In the genomic region with DNA sequence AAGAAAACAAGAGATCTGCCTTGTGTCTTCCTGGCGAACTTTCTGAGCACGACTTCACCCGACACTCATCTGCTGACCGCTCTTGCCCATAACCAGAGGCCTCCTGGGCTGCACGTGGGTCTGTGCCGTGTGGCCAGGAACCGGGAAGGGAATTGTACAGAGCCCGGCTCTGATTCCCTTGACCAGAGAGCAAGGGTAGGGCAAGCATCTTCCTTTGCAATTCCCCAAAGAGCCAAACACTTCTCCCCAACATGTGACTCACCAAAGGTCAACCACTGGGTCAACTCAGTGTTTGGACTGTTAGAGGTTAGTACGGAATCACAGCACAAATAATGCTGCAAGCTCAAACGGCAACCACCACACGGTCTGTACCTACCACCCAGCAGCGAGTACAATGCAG, we compare ENCODE assay signal across 11 cellular contexts. TPM values are rescaled to one million over a fixed set of nuclear protein-coding genes. Genes with fewer than 3 reads are reported as not detected.
DNase-seq lines count a peak whose midpoint lies in the region; ATAC-seq, FAIRE-seq and TF ChIP-seq lines count a peak whose summit lies in the region.
"Had no signal": no experiment of that assay in that cellular context is flagged by ENCODE, and none has a peak within 500 bp of the region (broad histone marks: within the 10 kb centered on the region; RNA-seq: fewer than 3 reads in every experiment).

No MANE protein-coding gene starts in this region.

- peaks cover 24% of the 10 kb centered on the region for H3K36me3 Mint-ChIP-seq in astrocyte (ENCODE audit: low read depth, unreplicated experiment)
- peaks cover 23% of the 10 kb centered on the region for H3K36me3 Mint-ChIP-seq in stimulated activated effector memory CD8-positive, alpha-beta T cell treated with anti-CD3 and anti-CD28 coated beads, Interleukin-12 subunit alpha, Interleukin-12 subunit beta, amount 100 ng/mL, for 72 hours

- H3K27me3 Mint-ChIP-seq in astrocyte (ENCODE audit: low read depth, unreplicated experiment) = no peaks in the 10 kb centered on the region

- 63 to 80% (median 76%) methylated on average over 12 of the region's 12 CpGs for WGBS in spleen, 5 donors

- no peak for FAIRE-seq in astrocyte (lab: Jason Lieb, UNC)
- no peak for FAIRE-seq in kidney (lab: Jason Lieb, UNC)
- FAIRE-seq: endometrium had no signal

- no peak overlapping the region for H3K4me3 Mint-ChIP-seq in astrocyte (ENCODE audit: unreplicated experiment)
- no peak overlapping the region for H3K4me3 Mint-ChIP-seq in stimulated activated effector memory CD8-positive, alpha-beta T cell treated with anti-CD3 and anti-CD28 coated beads, Interleukin-12 subunit alpha, Interleukin-12 subunit beta, amount 100 ng/mL, for 72 hours

- no peak overlapping the region for H2AFZ ChIP-seq in astrocyte (ENCODE audit: low read depth, low read length)

- H3K79me2 ChIP-seq in astrocyte (ENCODE audit: insufficient read depth, low read length) = no peaks in the 10 kb centered on the region

- peaks cover 8% of the 10 kb centered on the region for H3K4me1 Mint-ChIP-seq in astrocyte (ENCODE audit: low read depth, unreplicated experiment)
- H3K4me1 Mint-ChIP-seq in stimulated activated effector memory CD8-positive, alpha-beta T cell treated with anti-CD3 and anti-CD28 coated beads, Interleukin-12 subunit alpha, Interleukin-12 subunit beta, amount 100 ng/mL, for 72 hours = peaks cover 49% of the 10 kb centered on the region

- peaks cover 8% of the 10 kb centered on the region for H3K4me1 ChIP-seq in astrocyte (ENCODE audit: insufficient read depth, low read length)
- H3K4me1 ChIP-seq in kidney (ENCODE audit: control insufficient read depth in 1 of 2, insufficient read depth in 1 of 2, low read depth in 1 of 2, low read length in 2 of 2) = peaks cover 28 to 31% of the 10 kb centered on the region in 2 donors
- peaks cover 71 to 97% (median 89%) of the 10 kb centered on the region in 6 donors for H3K4me1 ChIP-seq in spleen

- no peaks in the 10 kb centered on the region for H3K9me3 Mint-ChIP-seq in astrocyte (ENCODE audit: unreplicated experiment)
- H3K9me3 Mint-ChIP-seq in stimulated activated effector memory CD8-positive, alpha-beta T cell treated with anti-CD3 and anti-CD28 coated beads, Interleukin-12 subunit alpha, Interleukin-12 subunit beta, amount 100 ng/mL, for 72 hours = no peaks in the 10 kb centered on the region

- H3K36me3 ChIP-seq in astrocyte (ENCODE audit: insufficient read depth, low read length) (peaks cover 3% of the 10 kb centered on the region), kidney (ENCODE audit: control insufficient read depth in 1 of 2, insufficient read depth in 2 of 2, low read length in 2 of 2) (peaks cover 13 to 23% of the 10 kb centered on the region in 2 donors), spleen (peaks cover 0 to 51% (median 19%) of the 10 kb centered on the region in 6 donors)

- H3K27me3 ChIP-seq in astrocyte (ENCODE audit: insufficient read depth, low read length) (no peaks in the 10 kb centered on the region), spleen (replicated peaks in 1 of 7) (peaks cover 0 to 15% (median 0%) of the 10 kb centered on the region in 7 donors)

- peaks cover 47% of the 10 kb centered on the region for H4K20me1 ChIP-seq in astrocyte (ENCODE audit: insufficient read depth, low read length)

- ATAC-seq in HG03520 (IDR thresholded peaks at IDR 0.05; ENCODE audit: unreplicated experiment) = no peak
- ATAC-seq in stimulated activated effector memory CD8-positive, alpha-beta T cell treated with anti-CD3 and anti-CD28 coated beads, Interleukin-12 subunit alpha, Interleukin-12 subunit beta, amount 100 ng/mL, for 72 hours = no peak

- no peak overlapping the region for H3K27ac Mint-ChIP-seq in astrocyte (ENCODE audit: unreplicated experiment)
- H3K27ac Mint-ChIP-seq in stimulated activated effector memory CD8-positive, alpha-beta T cell treated with anti-CD3 and anti-CD28 coated beads, Interleukin-12 subunit alpha, Interleukin-12 subunit beta, amount 100 ng/mL, for 72 hours = no peak overlapping the region

- H3K27ac ChIP-seq in astrocyte (ENCODE audit: low read depth, low read length) (no peak overlapping the region), kidney (ENCODE audit: low read depth in 2 of 2, low read length in 2 of 2) (peak overlapping the region in 1 of 2 donors; percentile 25), spleen (peak overlapping the region; percentile 69 to 96 (median 90))

- H3K9me3 ChIP-seq in astrocyte (ENCODE audit: insufficient read depth, low read depth, low read length) (no peaks in the 10 kb centered on the region), kidney (ENCODE audit: control insufficient read depth in 1 of 2, low read length in 2 of 2) (no peaks in the 10 kb centered on the region), spleen (no peaks in the 10 kb centered on the region)

- intact Hi-C loops in kidney (cut with DNase I) = no loop called here
- intact Hi-C loops in spleen (cut with DNase I; ENCODE audit: low total_unique reads) = loop anchor here (5.0 kb wide), 1 partner anchor 46 kb away; no protein-coding TSS in a partner anchor

- no peak overlapping the region for H3K4me2 ChIP-seq in astrocyte (ENCODE audit: low read length)

- DNase-seq in HS-27A (ENCODE audit: low read depth) = peak; percentile 34
- DNase-seq in astrocyte (ENCODE audit: low read depth) = peak; percentile 33
- DNase-seq in kidney = peak; percentile 87
- DNase-seq in spleen = peak; percentile 78
- DNase-seq in stimulated activated CD4-positive, alpha-beta T cell treated with anti-CD3 and anti-CD28 coated beads, Interleukin-2, amount 100 ng/mL, for 24 hours = no peak
- DNase-seq in DMS153 (lab: John Stamatoyannopoulos, UW) = no peak
- no peak for DNase-seq in stimulated activated effector memory CD8-positive, alpha-beta T cell treated with anti-CD3 and anti-CD28 coated beads, Interleukin-12 subunit alpha, Interleukin-12 subunit beta, amount 100 ng/mL, for 72 hours (ENCODE audit: low spot score in 2 of 2)
- DNase-seq: NCI-H1694; stimulated activated CD4-positive, alpha-beta T cell treated with anti-CD3 and anti-CD28 coated beads, Interleukin-4, amount 100 ng/mL, for 4 hours had no signal

- no peak for TF ChIP-seq POLR2A in spleen (IDR thresholded peaks at IDR 0.05)

- no peak for TF ChIP-seq CTCF in astrocyte (IDR thresholded peaks at IDR 0.05; ENCODE audit: insufficient read depth, low read depth, low read length)
- no peak for TF ChIP-seq CTCF in kidney (IDR thresholded peaks at IDR 0.05; ENCODE audit: borderline replicate concordance, extremely low read depth, insufficient read depth)
- no peak for TF ChIP-seq CTCF in spleen (IDR thresholded peaks at IDR 0.05 in 8 of 11, conservative IDR thresholded peaks at IDR 0.05 in 3 of 11)

- no peak overlapping the region for H3K9ac ChIP-seq in astrocyte (ENCODE audit: low read length)
- no peak overlapping the region for H3K9ac ChIP-seq in kidney (ENCODE audit: low read length in 2 of 2)

- H3K4me3 ChIP-seq in astrocyte (ENCODE audit: insufficient read depth, low read depth, low read length) = no peak overlapping the region
- H3K4me3 ChIP-seq in kidney (ENCODE audit: low read length in 2 of 2) = no peak overlapping the region
- peak overlapping the region in 1 of 8 donors; percentile 3 for H3K4me3 ChIP-seq in spleen

RNA-seq across cellular contexts. Expression of a gene that starts 48.9 kb away (rescaled TPM):
- total RNA-seq in astrocyte (1.9 and 2.0 TPM in 2 replicates), kidney (131 TPM), spleen (100 to 1,000 TPM in 6 of 7 donors, 10 to 100 TPM in 1; 86.0 to 179 (median 106) TPM)
- polyA plus RNA-seq in kidney (ENCODE audit: insufficient read depth, low read depth, low replicate concordance) (114 TPM), spleen (10 to 100 TPM in 2 of 3 donors, 1 to 10 TPM in 1; 9.7 to 27.1 (median 19.5) TPM)

Comparison
In these comparisons a context has a peak if more than half of its experiments do, and no peak if none do; other contexts are left out.
1. DNase-seq: peak in HS-27A (single experiment), astrocyte (single experiment), kidney (single experiment) and spleen (single experiment); none in stimulated activated CD4-positive, alpha-beta T cell treated with anti-CD3 and anti-CD28 coated beads, Interleukin-2, amount 100 ng/mL, for 24 hours (0 of 2), DMS153 (single experiment) and stimulated activated effector memory CD8-positive, alpha-beta T cell treated with anti-CD3 and anti-CD28 coated beads, Interleukin-12 subunit alpha, Interleukin-12 subunit beta, amount 100 ng/mL, for 72 hours (0 of 2).
2. RNA of a gene that starts 48.9 kb away (total RNA-seq): 131 TPM in kidney (single experiment) and 86.0 to 179 TPM in spleen; 1.9 to 2.0 TPM in astrocyte; every median in the first group is over 10 times any median in the second.